8 cellular contexts compared by ENCODE assay signal in genomic region chr17:47693667-47694017, GRCh38. TPM values are rescaled to one million over a fixed set of nuclear protein-coding genes. Genes with fewer than 3 reads are reported as not detected.
DNase-seq lines count a peak whose midpoint lies in the region; ATAC-seq and TF ChIP-seq lines count a peak whose summit lies in the region.

No MANE protein-coding gene starts in this region.

- CTCF ChIA-PET in activated CD8-positive, alpha-beta T cell treated with anti-CD3 and anti-CD28 coated beads, Interleukin-2, amount 10 ng/mL, durations not matched to agents 7 days and 5 days (lab: Charles Lee) = interaction anchor here (0.9 to 1.7 kb wide), 3 partner anchors 23 to 48 kb away, joined by 3 to 7 read pairs (median 3); no protein-coding TSS in a partner anchor

- H3K4me3 ChIP-seq in iPS-18c (ENCODE audit: insufficient read depth, low read depth, low read length) = peak overlapping the region; percentile 60
- peak overlapping the region; percentile 81 to 97 (median 96) for H3K4me3 ChIP-seq in stomach

- DNase-seq in activated T-cell treated with anti-CD3 and anti-CD28 coated beads, Interleukin-2, amount 50 U/mL, for 1 hour = peak; percentile 42
- DNase-seq in activated T-cell treated with anti-CD3 and anti-CD28 coated beads, Interleukin-2, amount 50 U/mL, for 48 hours = no peak
- no peak for DNase-seq in activated CD8-positive, alpha-beta T cell treated with anti-CD3 and anti-CD28 coated beads, Interleukin-2, amount 10 ng/mL, durations not matched to agents 7 days and 5 days
- no peak for DNase-seq in stomach
- DNase-seq in mucosa of gallbladder (ENCODE audit: low spot score) = no peak
- DNase-seq in DMS153 (lab: John Stamatoyannopoulos, UW) = no peak
- no peak for DNase-seq in glomerular visceral epithelial cell (ENCODE audit: extremely low spot score)

- H3K9me3 ChIP-seq in iPS-18c (ENCODE audit: control insufficient read depth, insufficient read depth, low read length) (no peaks in the 10 kb centered on the region), stomach (no peaks in the 10 kb centered on the region)

- TF ChIP-seq CTCF in stomach (IDR thresholded peaks at IDR 0.05) = no peak

- whole genome bisulfite sequencing in stomach, 5 donors = 0 to 1% (median 0%) methylated on average over 26 to 37 of the region's 37 CpGs

- no peaks in the 10 kb centered on the region for H3K36me3 Mint-ChIP-seq in activated CD8-positive, alpha-beta T cell treated with anti-CD3 and anti-CD28 coated beads, Interleukin-2, amount 10 ng/mL, durations not matched to agents 7 days and 5 days (ENCODE audit: low read depth)

- H3K4me3 Mint-ChIP-seq in activated CD8-positive, alpha-beta T cell treated with anti-CD3 and anti-CD28 coated beads, Interleukin-2, amount 10 ng/mL, durations not matched to agents 7 days and 5 days = peak overlapping the region; percentile 77

- POLR2A ChIA-PET in activated CD8-positive, alpha-beta T cell treated with anti-CD3 and anti-CD28 coated beads, Interleukin-2, amount 10 ng/mL, durations not matched to agents 7 days and 5 days (lab: Charles Lee) = interaction anchor here (1.6 kb wide), 1 partner anchor 28 kb away, joined by 5 read pairs; no protein-coding TSS in a partner anchor

- peaks cover 0 to 16% (median 0%) of the 10 kb centered on the region in 4 donors for H3K36me3 ChIP-seq in stomach

- peak overlapping the region; percentile 65 to 96 (median 93) for H3K27ac ChIP-seq in stomach

- H3K4me1 Mint-ChIP-seq in activated CD8-positive, alpha-beta T cell treated with anti-CD3 and anti-CD28 coated beads, Interleukin-2, amount 10 ng/mL, durations not matched to agents 7 days and 5 days (ENCODE audit: low read depth) = peaks cover 28% of the 10 kb centered on the region

- H3K27me3 Mint-ChIP-seq in activated CD8-positive, alpha-beta T cell treated with anti-CD3 and anti-CD28 coated beads, Interleukin-2, amount 10 ng/mL, durations not matched to agents 7 days and 5 days (ENCODE audit: low read depth) = no peaks in the 10 kb centered on the region

- no peak for TF ChIP-seq EP300 in stomach (IDR thresholded peaks at IDR 0.05)

- ATAC-seq in activated CD8-positive, alpha-beta T cell treated with anti-CD3 and anti-CD28 coated beads, Interleukin-2, amount 10 ng/mL, durations not matched to agents 7 days and 5 days = peak; percentile 12

- intact Hi-C loops in stomach (cut with DNase I; ENCODE audit: low total_unique reads) = no loop called here

- no peaks in the 10 kb centered on the region for H3K9me3 Mint-ChIP-seq in activated CD8-positive, alpha-beta T cell treated with anti-CD3 and anti-CD28 coated beads, Interleukin-2, amount 10 ng/mL, durations not matched to agents 7 days and 5 days (ENCODE audit: insufficient read depth)

- no peak for TF ChIP-seq POLR2A in stomach (IDR thresholded peaks at IDR 0.05)

- H3K4me1 ChIP-seq in stomach = peaks cover 17 to 50% (median 43%) of the 10 kb centered on the region in 4 donors

- peak overlapping the region; percentile 46 for H3K27ac Mint-ChIP-seq in activated CD8-positive, alpha-beta T cell treated with anti-CD3 and anti-CD28 coated beads, Interleukin-2, amount 10 ng/mL, durations not matched to agents 7 days and 5 days

- no peaks in the 10 kb centered on the region for H3K27me3 ChIP-seq in stomach

RNA-seq across cellular contexts. Expression of gene TBKBP1, which starts 0.3 kb away (rescaled TPM):
- 1 to 10 TPM; 2.4 to 3.7 TPM for total RNA-seq in activated CD8-positive, alpha-beta T cell treated with anti-CD3 and anti-CD28 coated beads, Interleukin-2, amount 10 ng/mL, durations not matched to agents 7 days and 5 days
- 10 to 100 TPM in 1 of 5 donors, 1 to 10 TPM in 4; 2.9 to 14.3 (median 6.7) TPM for total RNA-seq in stomach
- 10 to 100 TPM in 1 of 3 donors, 1 to 10 TPM in 2; 5.4 to 11.5 (median 5.8) TPM for polyA plus RNA-seq in stomach
- 9.2 TPM for total RNA-seq in mucosa of gallbladder

RNA-seq across cellular contexts. Expression of gene TBX21, which starts 39.4 kb away (rescaled TPM):
- total RNA-seq in activated CD8-positive, alpha-beta T cell treated with anti-CD3 and anti-CD28 coated beads, Interleukin-2, amount 10 ng/mL, durations not matched to agents 7 days and 5 days = 10 to 100 TPM; 27.4 to 27.5 TPM
- total RNA-seq in stomach (under 1 TPM in 2 of 5 donors, not detected in 3; 0.29 to 0.55 TPM), mucosa of gallbladder (1.8 TPM)
- polyA plus RNA-seq in stomach = under 1 TPM; 0.10 to 0.92 (median 0.31) TPM

RNA-seq across cellular contexts. Expression of gene KPNB1, which starts 43.9 kb away (rescaled TPM):
- 100 to 1,000 TPM; 413 to 427 TPM for total RNA-seq in activated CD8-positive, alpha-beta T cell treated with anti-CD3 and anti-CD28 coated beads, Interleukin-2, amount 10 ng/mL, durations not matched to agents 7 days and 5 days
- 100 to 1,000 TPM; 155 to 669 (median 198) TPM for total RNA-seq in stomach
- polyA plus RNA-seq in stomach = 10 to 100 TPM; 32.5 to 49.9 (median 33.6) TPM
- 207 TPM for total RNA-seq in mucosa of gallbladder
